In the genomic region with DNA sequence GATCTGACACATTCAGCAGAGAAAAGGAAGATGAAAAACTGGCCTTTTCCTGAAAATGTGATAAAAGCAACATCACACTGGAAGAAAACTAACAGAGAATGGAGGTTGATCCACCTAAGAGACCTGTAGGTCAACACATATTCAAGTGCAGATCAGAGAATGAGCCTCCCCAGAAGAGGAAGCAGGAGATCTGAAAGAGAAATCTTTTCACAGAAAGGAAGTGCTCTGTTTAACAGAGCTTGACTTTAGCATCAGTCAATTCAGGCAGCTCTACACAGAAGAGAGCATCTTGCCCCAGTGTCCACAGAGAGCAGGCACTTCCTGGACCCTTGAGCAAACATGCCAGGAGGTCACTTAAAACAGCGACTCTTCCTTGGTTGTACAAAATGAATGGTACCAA, we compare ENCODE assay signal across 22 cellular contexts.
"Had no signal": no experiment of that assay in that cellular context is flagged by ENCODE, and none has a peak within 500 bp of the region (broad histone marks: within the 10 kb centered on the region; RNA-seq: fewer than 3 reads in every experiment).

No MANE protein-coding gene starts in this region.

- DNase-seq: activated CD4-positive, alpha-beta memory T cell treated with anti-CD3 and anti-CD28 coated beads, Interleukin-2, amount 10 ng/mL, durations not matched to agents 7 days and 5 days; activated CD4-positive, alpha-beta T cell treated with anti-CD3 and anti-CD28 coated beads, Interleukin-2, amount 10 ng/mL, durations not matched to agents 24 days and 14 days; activated effector memory CD4-positive, alpha-beta T cell treated with anti-CD3 and anti-CD28 coated beads, Interleukin-2, amount 50 U/mL, for 16 hours; activated naive CD4-positive, alpha-beta T cell treated with anti-CD3 and anti-CD28 coated beads, Interleukin-2, amount 10 ng/mL, durations not matched to agents 7 days and 5 days; activated T-cell treated with anti-CD3 and anti-CD28 coated beads, Interleukin-2, amount 50 U/mL, for 72 hours; amygdala; esophagus squamous epithelium; gastrocnemius medialis; hypothalamus; mesenchymal stem cell; naive B cell; posterior cingulate gyrus; right lobe of liver; stimulated activated CD4-positive, alpha-beta T cell treated with anti-CD3 and anti-CD28 coated beads, Interleukin-1b, Interleukin-23, amount 100 ng/mL, for 48 hours; stimulated activated naive CD8-positive, alpha-beta T cell treated with anti-CD3 and anti-CD28 coated beads, Interleukin-15, amount 100 ng/mL, for 72 hours; T1000; tibial artery had no signal

- H3K36me3 ChIP-seq: esophagus squamous epithelium, gastrocnemius medialis, right lobe of liver, tibial artery had no signal

- H3K4me1 ChIP-seq: esophagus squamous epithelium, gastrocnemius medialis, right lobe of liver, tibial artery had no signal

- H3K9me3 ChIP-seq: esophagus squamous epithelium, gastrocnemius medialis, right lobe of liver, tibial artery had no signal

- H3K27ac ChIP-seq: coronary artery, esophagus squamous epithelium, gastrocnemius medialis, right lobe of liver, skin epidermis, tibial artery had no signal

- H3K4me3 ChIP-seq: coronary artery, esophagus squamous epithelium, gastrocnemius medialis, right lobe of liver, skin epidermis, tibial artery had no signal

- H3K27me3 ChIP-seq: esophagus squamous epithelium, gastrocnemius medialis, right lobe of liver, tibial artery had no signal

- FAIRE-seq: bronchial epithelial cell, islet of Langerhans had no signal

- ATAC-seq: activated T-cell treated with anti-CD3 and anti-CD28 coated beads, Interleukin-2, amount 50 U/mL, for 72 hours; gastrocnemius medialis; right lobe of liver; stimulated activated effector memory CD8-positive, alpha-beta T cell treated with anti-CD3 and anti-CD28 coated beads, Interleukin-12 subunit alpha, Interleukin-12 subunit beta, amount 100 ng/mL, for 72 hours; stimulated activated naive CD8-positive, alpha-beta T cell treated with anti-CD3 and anti-CD28 coated beads, Interleukin-15, amount 100 ng/mL, for 72 hours had no signal
